ENCODE assay signal across 34 cellular contexts in the genomic region with DNA sequence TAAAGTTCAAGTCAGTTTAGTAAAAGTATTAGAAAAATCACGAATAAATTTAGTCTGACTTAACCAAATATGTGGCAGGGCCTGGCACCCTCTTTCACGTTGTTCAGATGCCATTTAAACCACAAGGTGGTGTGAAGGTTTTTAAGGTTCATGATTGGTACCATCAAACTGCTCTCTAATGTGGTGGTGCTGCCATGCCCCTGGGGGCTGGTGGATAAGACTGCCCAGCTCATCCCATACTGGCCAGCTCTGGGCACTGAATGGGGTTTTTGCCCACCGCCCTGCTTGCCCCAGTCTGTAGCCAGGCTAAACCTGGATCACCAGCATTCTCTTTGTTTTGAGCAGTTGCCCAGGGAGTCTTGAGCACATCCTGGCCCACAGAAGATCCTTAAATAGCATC.
"Had no signal": no experiment of that assay in that cellular context is flagged by ENCODE, and none has a peak within 500 bp of the region (broad histone marks: within the 10 kb centered on the region; RNA-seq: fewer than 3 reads in every experiment).

No MANE protein-coding gene starts in this region.

- DNase-seq: activated CD4-positive, alpha-beta memory T cell treated with anti-CD3 and anti-CD28 coated beads, Interleukin-2, amount 10 ng/mL, durations not matched to agents 7 days and 5 days; activated CD4-positive, alpha-beta T cell treated with anti-CD3 and anti-CD28 coated beads for 1 hour; activated CD4-positive, alpha-beta T cell treated with anti-CD3 and anti-CD28 coated beads for 48 hours; activated CD4-positive, CD25-positive, alpha-beta regulatory T cell; activated CD8-positive, alpha-beta memory T cell treated with anti-CD3 and anti-CD28 coated beads for 24 hours; activated CD8-positive, alpha-beta memory T cell treated with anti-CD3 and anti-CD28 coated beads, Interleukin-2, amount 10 ng/mL, durations not matched to agents 7 days and 5 days; activated CD8-positive, alpha-beta memory T cell treated with anti-CD3 and anti-CD28 coated beads, Interleukin-2, amount 50 U/mL, for 48 hours; activated effector memory CD4-positive, alpha-beta T cell treated with anti-CD3 and anti-CD28 coated beads, Interleukin-2, amount 50 U/mL, for 16 hours; activated naive CD4-positive, alpha-beta T cell; activated naive CD4-positive, alpha-beta T cell treated with anti-CD3 and anti-CD28 coated beads, Interleukin-2, amount 50 U/mL, for 16 hours; activated naive CD8-positive, alpha-beta T cell treated with anti-CD3 and anti-CD28 coated beads for 36 hours; activated T-cell treated with anti-CD3 and anti-CD28 coated beads, Interleukin-2, amount 50 U/mL, for 48 hours; amniotic stem cell; aorta; Kasumi-1; KG1; NCI-H1092 treated with DMSO at 0.1 percent for 48 hours; NCI-H1417; NCI-H146; NCI-H187; NCI-H2029 treated with DMSO at 0.1 percent for 48 hours; NCI-H2107; NCI-H2171 treated with DMSO at 0.1 percent for 48 hours; NCI-H2227 treated with DMSO at 0.1 percent for 48 hours; NCI-H446; NCI-H524; NCI-H69; SHP77; SJCRH30; T1000; WERI-Rb-1 had no signal

- H3K4me3 ChIP-seq: cardiac muscle cell, SJCRH30, SK-N-MC had no signal

- ATAC-seq: activated CD8-positive, alpha-beta memory T cell treated with anti-CD3 and anti-CD28 coated beads, Interleukin-2, amount 10 ng/mL, durations not matched to agents 7 days and 5 days; Panc1 had no signal

- H3K9me3 ChIP-seq: SJCRH30 had no signal

- H3K27me3 ChIP-seq: cardiac muscle cell had no signal

- H3K27ac ChIP-seq: cardiac muscle cell, SJCRH30, SK-N-MC, WERI-Rb-1 had no signal

- H3K36me3 ChIP-seq: cardiac muscle cell, SJCRH30 had no signal

- H3K4me1 ChIP-seq: SJCRH30 had no signal
